Comparison of ENCODE assay signal across 31 cellular contexts in genomic region chr7:95169678-95170077, GRCh38.
"Had no signal": no experiment of that assay in that cellular context is flagged by ENCODE, and none has a peak within 500 bp of the region (broad histone marks: within the 10 kb centered on the region; RNA-seq: fewer than 3 reads in every experiment).

No MANE protein-coding gene starts in this region.

- H3K4me1 ChIP-seq: colonic mucosa, heart left ventricle, parathyroid adenoma, right lobe of liver, uterus had no signal

- H3K9me3 ChIP-seq: colonic mucosa, heart left ventricle, right lobe of liver, uterus had no signal

- ATAC-seq: activated CD4-positive, CD25-positive, alpha-beta regulatory T cell treated with anti-CD3 and anti-CD28 coated beads, Interleukin-2, amount 50 U/mL, for 24 hours; effector memory CD8-positive, alpha-beta T cell; esophagus mucosa; heart left ventricle; naive thymus-derived CD8-positive, alpha-beta T cell; right lobe of liver had no signal

- DNase-seq: activated CD4-positive, alpha-beta T cell treated with anti-CD3 and anti-CD28 coated beads for 48 hours; activated CD4-positive, alpha-beta T cell treated with anti-CD3 and anti-CD28 coated beads, Interleukin-2, amount 50 U/mL, for 48 hours; activated CD8-positive, alpha-beta memory T cell treated with anti-CD3 and anti-CD28 coated beads for 24 hours; activated CD8-positive, alpha-beta memory T cell treated with anti-CD3 and anti-CD28 coated beads, Interleukin-2, amount 50 U/mL, for 4 hours; activated effector memory CD4-positive, alpha-beta T cell treated with anti-CD3 and anti-CD28 coated beads, Interleukin-2, amount 50 U/mL, for 16 hours; activated naive CD4-positive, alpha-beta T cell treated with anti-CD3 and anti-CD28 coated beads, Interleukin-2, amount 10 ng/mL, durations not matched to agents 7 days and 5 days; activated naive CD8-positive, alpha-beta T cell treated with anti-CD3 and anti-CD28 coated beads, Interleukin-2, amount 10 ng/mL, durations not matched to agents 7 days and 5 days; activated T-cell treated with anti-CD3 and anti-CD28 coated beads, Interleukin-2, amount 50 U/mL, for 1 hour; amniotic stem cell; colonic mucosa; dorsolateral prefrontal cortex; effector memory CD8-positive, alpha-beta T cell; heart left ventricle; hypothalamus; immature natural killer cell; midbrain; naive thymus-derived CD8-positive, alpha-beta T cell; nucleus accumbens; right lobe of liver; stimulated activated CD4-positive, alpha-beta T cell treated with anti-CD3 and anti-CD28 coated beads, Interleukin-12 subunit alpha, Interleukin-12 subunit beta, amount 100 ng/mL, for 4 hours; stimulated activated CD4-positive, alpha-beta T cell treated with anti-CD3 and anti-CD28 coated beads, Interleukin-4, amount 100 ng/mL, for 1 hour; substantia nigra; T-helper 9 cell; uterus; WERI-Rb-1 had no signal

- FAIRE-seq: astrocyte, TTC549 had no signal

- H3K4me3 ChIP-seq: colonic mucosa, dorsolateral prefrontal cortex, heart left ventricle, right lobe of liver, skin epidermis, uterus had no signal

- H3K9ac ChIP-seq: parathyroid adenoma had no signal

- H3K27ac ChIP-seq: colonic mucosa, dorsolateral prefrontal cortex, heart left ventricle, parathyroid adenoma, right lobe of liver, skin epidermis, uterus, WERI-Rb-1 had no signal

- H3K79me2 ChIP-seq: parathyroid adenoma had no signal

- H3K36me3 ChIP-seq: colonic mucosa, heart left ventricle, right lobe of liver, uterus had no signal

- H2AFZ ChIP-seq: parathyroid adenoma had no signal

- H3K27me3 ChIP-seq: colonic mucosa, dorsolateral prefrontal cortex, heart left ventricle, right lobe of liver, uterus had no signal
